Comparison of ENCODE assay signal across 18 cellular contexts in genomic region chr15:78084359-78084750, GRCh38. TPM values are rescaled to one million over a fixed set of nuclear protein-coding genes. Genes with fewer than 3 reads are reported as not detected.
DNase-seq lines count a peak whose midpoint lies in the region; ATAC-seq and TF ChIP-seq lines count a peak whose summit lies in the region.
"Had no signal": no experiment of that assay in that cellular context is flagged by ENCODE, and none has a peak within 500 bp of the region (broad histone marks: within the 10 kb centered on the region; RNA-seq: fewer than 3 reads in every experiment).

No MANE protein-coding gene starts in this region.

- peaks cover 0 to 2% of the 10 kb centered on the region in 2 donors for H3K36me3 Mint-ChIP-seq in CD14-positive monocyte
- H3K36me3 Mint-ChIP-seq: neural progenitor cell, WTC11 had no signal

- peaks cover 54% of the 10 kb centered on the region for H3K4me1 Mint-ChIP-seq in CD14-positive monocyte
- H3K4me1 Mint-ChIP-seq: neural progenitor cell, WTC11 had no signal

- TF ChIP-seq CTCF in CD14-positive monocyte (IDR thresholded peaks at IDR 0.05) (no peak), OCI-LY3 (IDR thresholded peaks at IDR 0.05; ENCODE audit: low read depth, low read length) (no peak)

- DNase-seq in CD14-positive monocyte (ENCODE audit: low spot score) (no peak), mesenchymal stem cell (no peak), cerebellar cortex (ENCODE audit: low spot score) (no peak)
- DNase-seq: activated CD8-positive, alpha-beta memory T cell treated with anti-CD3 and anti-CD28 coated beads, Interleukin-2, amount 50 U/mL, for 4 hours; activated naive CD4-positive, alpha-beta T cell treated with anti-CD3 and anti-CD28 coated beads, Interleukin-2, amount 50 U/mL, for 16 hours; esophagus squamous epithelium; KBM-7; mesendoderm; NCI-H2171 treated with DMSO at 0.1 percent for 48 hours; NCI-H748 treated with DMSO at 0.1 percent for 48 hours; stimulated activated CD4-positive, alpha-beta T cell treated with anti-CD3 and anti-CD28 coated beads, Interleukin-2, amount 100 ng/mL, for 24 hours had no signal

- H3K27ac Mint-ChIP-seq in CD14-positive monocyte = peak overlapping the region in 5 of 7 donors; percentile 23 to 58 (median 53)
- H3K27ac Mint-ChIP-seq: neural progenitor cell, WTC11 had no signal

- peak overlapping the region in 1 of 2 experiments; percentile 0 for H3K14ac ChIP-seq in mesenchymal stem cell (ENCODE audit: low read length in 2 of 2)

- H3K4me2 ChIP-seq in BLaER1 (peak overlapping the region; percentile 8; the same call in 1 of the 2 replicates), OCI-LY3 (ENCODE audit: low read length) (no peak overlapping the region), mesenchymal stem cell (ENCODE audit: low read length, poor library complexity, severe bottlenecking) (no peak overlapping the region)
- H3K4me2 ChIP-seq: neural progenitor cell had no signal

- no peaks in the 10 kb centered on the region for H3K9me3 Mint-ChIP-seq in CD14-positive monocyte
- H3K9me3 Mint-ChIP-seq: neural progenitor cell, WTC11 had no signal

- peak overlapping the region; percentile 54 to 77 for H3K18ac ChIP-seq in mesenchymal stem cell (ENCODE audit: low read depth in 1 of 2, low read length in 2 of 2)

- H3K9ac ChIP-seq in BLaER1 = no peak overlapping the region
- no peak overlapping the region for H3K9ac ChIP-seq in OCI-LY3 (ENCODE audit: low read length)
- H3K9ac ChIP-seq in mesenchymal stem cell (ENCODE audit: low read length) = no peak overlapping the region
- H3K9ac ChIP-seq: neural progenitor cell had no signal

- ATAC-seq in GM21723 (IDR thresholded peaks at IDR 0.05; ENCODE audit: unreplicated experiment) = no peak
- ATAC-seq in GM19324 (IDR thresholded peaks at IDR 0.05; ENCODE audit: low FRiP score, unreplicated experiment) = no peak
- ATAC-seq: Panc1, WTC11 had no signal

- H2AFZ ChIP-seq in OCI-LY3 (ENCODE audit: low read depth, low read length) = peak overlapping the region; percentile 23; the same call in 1 of the 2 replicates
- H2AFZ ChIP-seq in mesenchymal stem cell (ENCODE audit: low read depth, low read length) = no peak overlapping the region
- H2AFZ ChIP-seq: neural progenitor cell had no signal

- H3K79me1 ChIP-seq in mesenchymal stem cell (replicated peaks; ENCODE audit: low read length, poor library complexity, severe bottlenecking) = no peaks in the 10 kb centered on the region

- no peaks in the 10 kb centered on the region for H3K36me3 ChIP-seq in BLaER1
- no peaks in the 10 kb centered on the region for H3K36me3 ChIP-seq in OCI-LY3 (replicated peaks; ENCODE audit: low read depth, low read length)
- no peaks in the 10 kb centered on the region for H3K36me3 ChIP-seq in mesenchymal stem cell (ENCODE audit: control insufficient read depth in 1 of 2, insufficient read depth in 2 of 2, low read depth in 1 of 2, low read length in 2 of 2)
- H3K36me3 ChIP-seq: esophagus squamous epithelium, neural progenitor cell had no signal

- no peak overlapping the region for H3K27ac ChIP-seq in BLaER1
- H3K27ac ChIP-seq in OCI-LY3 (ENCODE audit: low read length) = no peak overlapping the region
- H3K27ac ChIP-seq in mesenchymal stem cell (ENCODE audit: low read length, poor library complexity, severe bottlenecking) = no peak overlapping the region
- H3K27ac ChIP-seq: esophagus squamous epithelium, neural progenitor cell had no signal

- no peak overlapping the region for H2BK5ac ChIP-seq in mesenchymal stem cell (ENCODE audit: low read depth, low read length, poor library complexity, severe bottlenecking)

- no peak overlapping the region for H3K23ac ChIP-seq in mesenchymal stem cell (ENCODE audit: low read length in 2 of 2)

- H4K8ac ChIP-seq in mesenchymal stem cell (ENCODE audit: low read length) = peak overlapping the region; percentile 47

- peak overlapping the region; percentile 70 for H4K91ac ChIP-seq in mesenchymal stem cell (ENCODE audit: low read length)

- H3K4me1 ChIP-seq in BLaER1 (peaks cover 7% of the 10 kb centered on the region; the same call in 1 of the 2 replicates), OCI-LY3 (ENCODE audit: low read length) (peaks cover 35% of the 10 kb centered on the region), mesenchymal stem cell (ENCODE audit: control insufficient read depth, insufficient read depth, low read depth, low read length) (peaks cover 7% of the 10 kb centered on the region)
- H3K4me1 ChIP-seq: neural progenitor cell had no signal

- H3K79me2 ChIP-seq in OCI-LY3 (ENCODE audit: low read length) = no peaks in the 10 kb centered on the region

- peak overlapping the region; percentile 26 for H2BK15ac ChIP-seq in mesenchymal stem cell (ENCODE audit: low read depth, poor library complexity, severe bottlenecking)

- intact Hi-C loops in CD14-positive monocyte (cut with micrococcal nuclease) = no loop called here

- H2BK12ac ChIP-seq in mesenchymal stem cell (ENCODE audit: low read length in 2 of 2) = peak overlapping the region; percentile 12 to 49

- peak overlapping the region; percentile 64 for H2BK120ac ChIP-seq in mesenchymal stem cell (ENCODE audit: low read depth, low read length)

- H3K27me3 ChIP-seq in BLaER1 (no peaks in the 10 kb centered on the region), OCI-LY3 (ENCODE audit: low read depth, low read length) (no peaks in the 10 kb centered on the region), mesenchymal stem cell (ENCODE audit: control insufficient read depth in 1 of 2, insufficient read depth in 1 of 2, low read length in 2 of 2) (no peaks in the 10 kb centered on the region)
- H3K27me3 ChIP-seq: esophagus squamous epithelium, neural progenitor cell had no signal

- 93% methylated on average over 5 of the region's 6 CpGs for WGBS in mesenchymal stem cell

- H3K27me3 Mint-ChIP-seq in CD14-positive monocyte (ENCODE audit: low read depth in 3 of 3) = peaks cover 0 to 4% (median 0%) of the 10 kb centered on the region in 3 donors

- no peak overlapping the region for H2AK5ac ChIP-seq in mesenchymal stem cell (ENCODE audit: low read length, severe bottlenecking)

- no peaks in the 10 kb centered on the region for H4K20me1 ChIP-seq in BLaER1
- no peaks in the 10 kb centered on the region for H4K20me1 ChIP-seq in OCI-LY3 (ENCODE audit: insufficient read depth, low read length)

- H3K9me3 ChIP-seq in BLaER1 (no peaks in the 10 kb centered on the region), OCI-LY3 (ENCODE audit: insufficient read depth, low read length) (no peaks in the 10 kb centered on the region), mesenchymal stem cell (ENCODE audit: control insufficient read depth, low read length) (no peaks in the 10 kb centered on the region)
- H3K9me3 ChIP-seq: esophagus squamous epithelium had no signal

- H3K4me3 ChIP-seq in BLaER1 (no peak overlapping the region), OCI-LY3 (ENCODE audit: low read length) (no peak overlapping the region), mesenchymal stem cell (ENCODE audit: insufficient read depth in 1 of 2, low read depth in 1 of 2, low read length in 2 of 2) (no peak overlapping the region)
- H3K4me3 ChIP-seq: esophagus squamous epithelium, neural progenitor cell had no signal

- H3K4me3 Mint-ChIP-seq in CD14-positive monocyte = no peak overlapping the region
- H3K4me3 Mint-ChIP-seq: neural progenitor cell, WTC11 had no signal

- peak overlapping the region in 1 of 2 experiments; percentile 9 for H3K4ac ChIP-seq in mesenchymal stem cell (ENCODE audit: low read depth in 1 of 2, low read length in 2 of 2)

RNA-seq across cellular contexts. Expression of gene TBC1D2B, which starts 6.8 kb away (rescaled TPM):
- polyA plus RNA-seq in CD14-positive monocyte = 1 to 10 TPM; 5.9 to 6.2 TPM
- 43.1 TPM for polyA plus RNA-seq in mesenchymal stem cell (2013, experiment 1 of 2)
- polyA plus RNA-seq in mesenchymal stem cell (2013, experiment 2 of 2) = 41.2 TPM

RNA-seq across cellular contexts. Expression of gene SH2D7, which starts 8.0 kb away (rescaled TPM):
- not detected for polyA plus RNA-seq in CD14-positive monocyte
- 0.01 TPM for polyA plus RNA-seq in mesenchymal stem cell (2013, experiment 1 of 2)
- polyA plus RNA-seq in mesenchymal stem cell (2013, experiment 2 of 2) = 0.01 TPM

RNA-seq across cellular contexts. Expression of gene CIB2, which starts 46.9 kb away (rescaled TPM):
- under 1 TPM; 0.51 to 0.75 TPM for polyA plus RNA-seq in CD14-positive monocyte
- polyA plus RNA-seq in mesenchymal stem cell (2013, experiment 1 of 2) = 23.7 TPM
- 21.9 TPM for polyA plus RNA-seq in mesenchymal stem cell (2013, experiment 2 of 2)
